28 cellular contexts compared by ENCODE assay signal in the genomic region with DNA sequence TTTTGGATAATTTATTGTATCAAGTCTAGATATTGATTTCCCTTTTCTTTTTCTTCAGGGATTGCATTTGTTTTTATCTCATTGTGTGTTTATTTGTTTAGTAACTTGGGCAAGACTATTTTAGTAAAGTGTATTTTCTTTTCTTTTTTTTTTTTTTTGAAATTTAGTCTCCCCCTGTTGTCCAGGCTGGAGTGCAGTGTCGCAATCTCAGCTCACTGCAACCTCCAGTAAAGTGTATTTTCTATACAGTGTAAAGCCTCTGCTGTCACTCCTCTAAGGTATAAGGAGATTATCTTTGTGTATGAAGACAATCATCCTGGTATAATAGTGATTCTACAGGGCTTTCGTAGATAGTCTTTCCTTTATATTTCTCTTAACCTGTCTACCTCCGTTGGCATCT.
"Had no signal": no experiment of that assay in that cellular context is flagged by ENCODE, and none has a peak within 500 bp of the region (broad histone marks: within the 10 kb centered on the region; RNA-seq: fewer than 3 reads in every experiment).

No MANE protein-coding gene starts in this region.

- H3K36me3 Mint-ChIP-seq: natural killer cell treated with Interleukin-12 subunit alpha and Interleukin-12 subunit beta and Interleukin-15 and Interleukin-18, amount 100 ng/mL, for 72 hours; stimulated activated naive B cell treated with anti-CD40 and anti-IgM and Interleukin-4, amounts not matched to agents 10 μg/mL and 1 μg/mL and 100 μg/mL, for 72 hours had no signal

- H3K4me1 ChIP-seq: breast epithelium, left lung, prostate gland, stomach, thyroid gland had no signal

- H3K4me3 ChIP-seq: breast epithelium, left lung, lung, mucosa of descending colon, ovary, prostate gland, skin epidermis, stomach, thyroid gland had no signal

- H3K27me3 ChIP-seq: breast epithelium, left lung, ovary, stomach, thyroid gland had no signal

- H3K27me3 Mint-ChIP-seq: activated CD8-positive, alpha-beta T cell treated with anti-CD3 and anti-CD28 coated beads for 36 hours; activated T-helper 17 cell treated with anti-CD3 and anti-CD28 coated beads, Interleukin-2, amount 50 U/mL, for 72 hours; natural killer cell treated with Interleukin-12 subunit alpha and Interleukin-12 subunit beta and Interleukin-15 and Interleukin-18, amount 100 ng/mL, for 72 hours; stimulated activated naive B cell treated with anti-CD40 and anti-IgM and Interleukin-4, amounts not matched to agents 10 μg/mL and 1 μg/mL and 100 μg/mL, for 72 hours had no signal

- ATAC-seq: activated CD8-positive, alpha-beta T cell treated with anti-CD3 and anti-CD28 coated beads for 36 hours; activated T-cell treated with anti-CD3 and anti-CD28 coated beads, Interleukin-2, amount 50 U/mL, for 4 hours; activated T-helper 17 cell treated with anti-CD3 and anti-CD28 coated beads, Interleukin-2, amount 50 U/mL, for 72 hours; esophagus mucosa; left lung; mucosa of descending colon; natural killer cell treated with Interleukin-12 subunit alpha and Interleukin-12 subunit beta and Interleukin-15 and Interleukin-18, amount 100 ng/mL, for 72 hours; sciatic nerve; stimulated activated naive B cell treated with anti-CD40 and anti-IgM and Interleukin-4, amounts not matched to agents 10 μg/mL and 1 μg/mL and 100 μg/mL, for 72 hours had no signal

- H3K9me3 ChIP-seq: ovary, prostate gland, stomach, thyroid gland had no signal

- H3K36me3 ChIP-seq: breast epithelium, left lung, ovary, prostate gland, stomach, thyroid gland had no signal

- H3K27ac ChIP-seq: breast epithelium, left lung, ovary, prostate gland, skin epidermis, stomach, thyroid gland had no signal

- DNase-seq: activated CD4-positive, alpha-beta T cell treated with anti-CD3 and anti-CD28 coated beads for 1 hour; activated CD4-positive, alpha-beta T cell treated with anti-CD3 and anti-CD28 coated beads, Interleukin-2, amount 50 U/mL, for 1 hour; activated CD8-positive, alpha-beta T cell treated with anti-CD3 and anti-CD28 coated beads for 36 hours; activated gamma-delta T cell treated with Interleukin-2 at 50 U/mL for 16 hours; activated naive CD4-positive, alpha-beta T cell treated with anti-CD3 and anti-CD28 coated beads, Interleukin-2, amount 50 U/mL, for 16 hours; activated T-cell treated with anti-CD3 and anti-CD28 coated beads, Interleukin-2, amount 50 U/mL, for 4 hours; amygdala; central memory CD4-positive, alpha-beta T cell; head of caudate nucleus; hypothalamus; left lung; mucosa of descending colon; ovary; retina; stimulated activated CD4-positive, alpha-beta T cell treated with anti-CD3 and anti-CD28 coated beads, Interleukin-1b, Interleukin-23, amount 100 ng/mL, for 48 hours; stimulated activated naive B cell treated with anti-CD40 and anti-IgM and Interleukin-4, amounts not matched to agents 10 μg/mL and 1 μg/mL and 100 μg/mL, for 72 hours; stomach; T-helper 2 cell; thyroid gland had no signal

- H3K4me3 Mint-ChIP-seq: activated CD8-positive, alpha-beta T cell treated with anti-CD3 and anti-CD28 coated beads for 36 hours; activated T-cell treated with anti-CD3 and anti-CD28 coated beads, Interleukin-2, amount 50 U/mL, for 4 hours; activated T-helper 17 cell treated with anti-CD3 and anti-CD28 coated beads, Interleukin-2, amount 50 U/mL, for 72 hours; endodermal cell; natural killer cell treated with Interleukin-12 subunit alpha and Interleukin-12 subunit beta and Interleukin-15 and Interleukin-18, amount 100 ng/mL, for 72 hours; stimulated activated naive B cell treated with anti-CD40 and anti-IgM and Interleukin-4, amounts not matched to agents 10 μg/mL and 1 μg/mL and 100 μg/mL, for 72 hours had no signal

- H3K4me1 Mint-ChIP-seq: activated T-helper 17 cell treated with anti-CD3 and anti-CD28 coated beads, Interleukin-2, amount 50 U/mL, for 72 hours; stimulated activated naive B cell treated with anti-CD40 and anti-IgM and Interleukin-4, amounts not matched to agents 10 μg/mL and 1 μg/mL and 100 μg/mL, for 72 hours had no signal

- H3K27ac Mint-ChIP-seq: activated CD8-positive, alpha-beta T cell treated with anti-CD3 and anti-CD28 coated beads for 36 hours; activated T-helper 17 cell treated with anti-CD3 and anti-CD28 coated beads, Interleukin-2, amount 50 U/mL, for 72 hours; natural killer cell treated with Interleukin-12 subunit alpha and Interleukin-12 subunit beta and Interleukin-15 and Interleukin-18, amount 100 ng/mL, for 72 hours; stimulated activated naive B cell treated with anti-CD40 and anti-IgM and Interleukin-4, amounts not matched to agents 10 μg/mL and 1 μg/mL and 100 μg/mL, for 72 hours had no signal
